ENCODE assay signal across 11 cellular contexts in the genomic region with DNA sequence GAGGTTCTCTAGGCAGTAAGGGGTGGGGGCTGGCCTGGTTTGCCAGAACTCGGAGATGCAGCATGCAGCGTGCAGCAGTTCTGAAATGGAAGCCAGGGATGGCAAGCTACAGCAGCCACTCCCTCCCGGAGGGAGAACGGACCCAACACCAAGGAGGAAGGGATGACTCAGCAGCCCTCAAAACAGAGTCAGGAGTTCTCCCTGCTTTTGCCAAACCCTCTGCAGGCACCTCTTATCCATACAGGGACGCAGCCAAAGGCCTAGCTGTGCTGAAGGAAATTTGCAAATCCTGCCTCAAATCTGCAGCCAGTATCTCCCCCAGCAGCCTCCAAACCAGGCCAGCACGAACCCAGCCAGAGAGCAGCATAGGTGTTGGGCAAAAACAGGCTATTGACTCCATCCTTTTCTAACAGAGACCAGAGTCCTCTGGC. TPM values are rescaled to one million over a fixed set of nuclear protein-coding genes. Genes with fewer than 3 reads are reported as not detected.
DNase-seq lines count a peak whose midpoint lies in the region; ATAC-seq and TF ChIP-seq lines count a peak whose summit lies in the region.
"Had no signal": no experiment of that assay in that cellular context is flagged by ENCODE, and none has a peak within 500 bp of the region (broad histone marks: within the 10 kb centered on the region; RNA-seq: fewer than 3 reads in every experiment).

No MANE protein-coding gene starts in this region.

- 0 out of 2 replicates have a peak overlapping the region, but pooled peaks have one; percentile 34 for H2AFZ ChIP-seq in PC-3 (ENCODE audit: low read length)

- intact Hi-C loops in PC-3 (cut with micrococcal nuclease) (no loop called here), esophagus muscularis mucosa (cut with DNase I) (no loop called here)

- POLR2A ChIA-PET in PC-3 (lab: Charles Lee; ENCODE audit: unreplicated experiment) = no interaction called here

- 16% methylated on average over 6 of the region's 6 CpGs for WGBS in esophagus muscularis mucosa

- H4K20me1 ChIP-seq in PC-3 (ENCODE audit: low read length) = no peaks in the 10 kb centered on the region
- H4K20me1 ChIP-seq: BLaER1 treated with 17β-estradiol and CSF1 and Interleukin-3, amounts not matched to agents 10 nM and 100 nM had no signal

- H3K79me2 ChIP-seq in PC-3 (ENCODE audit: low read length) = no peaks in the 10 kb centered on the region

- no peaks in the 10 kb centered on the region for H3K36me3 ChIP-seq in PC-3 (ENCODE audit: low read depth, low read length)
- H3K36me3 ChIP-seq in esophagus muscularis mucosa = no peaks in the 10 kb centered on the region
- H3K36me3 ChIP-seq in muscle layer of duodenum (ENCODE audit: control insufficient read depth in 1 of 2, insufficient read depth in 2 of 2, low read length in 2 of 2) = no peaks in the 10 kb centered on the region
- no peaks in the 10 kb centered on the region for H3K36me3 ChIP-seq in WERI-Rb-1
- H3K36me3 ChIP-seq: BLaER1 treated with 17β-estradiol and CSF1 and Interleukin-3, amounts not matched to agents 10 nM and 100 nM had no signal

- no peaks in the 10 kb centered on the region for H3F3A ChIP-seq in PC-3 (ENCODE audit: low read length, unreplicated experiment)

- H3K27me3 ChIP-seq in PC-3 (ENCODE audit: low read length) = no peaks in the 10 kb centered on the region
- H3K27me3 ChIP-seq in esophagus muscularis mucosa = no peaks in the 10 kb centered on the region
- H3K27me3 ChIP-seq in muscle layer of duodenum (ENCODE audit: low read depth, low read length) = no peaks in the 10 kb centered on the region
- H3K27me3 ChIP-seq in WERI-Rb-1 (ENCODE audit: insufficient read depth, low read depth, severe bottlenecking) = peaks cover 14% of the 10 kb centered on the region
- H3K27me3 ChIP-seq: BLaER1 treated with 17β-estradiol and CSF1 and Interleukin-3, amounts not matched to agents 10 nM and 100 nM had no signal

- no TSS peak for BruUV-seq in PC-3 (replicated peaks; lab: Mats Ljungman, UMichigan)

- ATAC-seq in PC-3 = no peak
- no peak for ATAC-seq in HG03045 (IDR thresholded peaks at IDR 0.05; ENCODE audit: unreplicated experiment)
- no peak for ATAC-seq in HG03432 (IDR thresholded peaks at IDR 0.05; ENCODE audit: unreplicated experiment)

- CTCF ChIA-PET in PC-3 (lab: Charles Lee) = no interaction called here

- peaks cover 36% of the 10 kb centered on the region for H3K4me1 ChIP-seq in PC-3 (ENCODE audit: insufficient read depth, low read length)
- H3K4me1 ChIP-seq in esophagus muscularis mucosa = peaks cover 40 to 54% (median 46%) of the 10 kb centered on the region in 4 donors
- peaks cover 6% of the 10 kb centered on the region in 2 donors for H3K4me1 ChIP-seq in muscle layer of duodenum (ENCODE audit: control insufficient read depth in 1 of 2, insufficient read depth in 2 of 2, low read length in 2 of 2)

- no peak for TF ChIP-seq POLR2A in esophagus muscularis mucosa (IDR thresholded peaks at IDR 0.05; ENCODE audit: low read depth)

- no peaks in the 10 kb centered on the region for H3K9me2 ChIP-seq in PC-3 (replicated peaks; ENCODE audit: low read length)

- H3K4me2 ChIP-seq in PC-3 (ENCODE audit: low read length) = no peak overlapping the region

- DNase-seq in A172 (ENCODE audit: low spot score) (peak; percentile 71), PC-3 (peak; percentile 48), esophagus muscularis mucosa (ENCODE audit: extremely low spot score) (no peak), WERI-Rb-1 (no peak), DMS53 (lab: John Stamatoyannopoulos, UW) (no peak)

- no peak overlapping the region for H3K4me3 ChIP-seq in PC-3 (ENCODE audit: low read length)
- no peak overlapping the region for H3K4me3 ChIP-seq in esophagus muscularis mucosa
- no peak overlapping the region for H3K4me3 ChIP-seq in muscle layer of duodenum (ENCODE audit: low read depth in 1 of 2, low read length in 2 of 2)
- no peak overlapping the region for H3K4me3 ChIP-seq in WERI-Rb-1 (ENCODE audit: low read depth, low read length)
- H3K4me3 ChIP-seq: BLaER1 treated with 17β-estradiol and CSF1 and Interleukin-3, amounts not matched to agents 10 nM and 100 nM had no signal

- H3K9me3 ChIP-seq in PC-3 (ENCODE audit: low read length) (no peaks in the 10 kb centered on the region), esophagus muscularis mucosa (no peaks in the 10 kb centered on the region), muscle layer of duodenum (ENCODE audit: control insufficient read depth in 1 of 2, low read length in 2 of 2) (no peaks in the 10 kb centered on the region), WERI-Rb-1 (ENCODE audit: severe bottlenecking) (no peaks in the 10 kb centered on the region)
- H3K9me3 ChIP-seq: BLaER1 treated with 17β-estradiol and CSF1 and Interleukin-3, amounts not matched to agents 10 nM and 100 nM had no signal

- peak overlapping the region; percentile 53 for H3K27ac ChIP-seq in PC-3 (ENCODE audit: low read length)
- H3K27ac ChIP-seq in esophagus muscularis mucosa (replicated peaks in 1 of 4) = peak overlapping the region; percentile 62 to 79 (median 74)
- peak overlapping the region; percentile 60 for H3K27ac ChIP-seq in muscle layer of duodenum (ENCODE audit: low read length)
- no peak overlapping the region for H3K27ac ChIP-seq in WERI-Rb-1
- H3K27ac ChIP-seq: BLaER1 treated with 17β-estradiol and CSF1 and Interleukin-3, amounts not matched to agents 10 nM and 100 nM had no signal

- no peak for TF ChIP-seq EP300 in esophagus muscularis mucosa (IDR thresholded peaks at IDR 0.05)

- H3K9ac ChIP-seq in PC-3 (ENCODE audit: low read length) = no peak overlapping the region
- H3K9ac ChIP-seq: BLaER1 treated with 17β-estradiol and CSF1 and Interleukin-3, amounts not matched to agents 10 nM and 100 nM had no signal

- no peak for TF ChIP-seq CTCF in PC-3 (conservative IDR thresholded peaks at IDR 0.05; ENCODE audit: low read depth, low read length)
- TF ChIP-seq CTCF in esophagus muscularis mucosa (IDR thresholded peaks at IDR 0.05) = no peak
- no peak for TF ChIP-seq CTCF in WERI-Rb-1 (IDR thresholded peaks at IDR 0.05; ENCODE audit: low read depth, low read length)

RNA-seq across cellular contexts. Expression of a gene that starts 10.2 kb away (rescaled TPM):
- total RNA-seq in A172 (2014; rRNA removed; shearing (Covaris generic)) = not detected in 2 replicates
- total RNA-seq in PC-3 (2014; rRNA removed) (not detected in 2 replicates), esophagus muscularis mucosa (100 to 1,000 TPM in 3 of 4 donors, 10 to 100 TPM in 1; 71.8 to 284 (median 255) TPM)
- total RNA-seq: T-helper 1 cell treated with Interleukin-12 subunit alpha and Interleukin-12 subunit beta and Interleukin-4 antibody, amounts not matched to agents 30 ng/mL and 1 ng/mL, for 36 hours had no signal

RNA-seq across cellular contexts. Expression of a gene that starts 20.8 kb away (rescaled TPM):
- 0.36 TPM in 1 of 2 replicates, not detected in the other for total RNA-seq in A172 (2014; rRNA removed; shearing (Covaris generic))
- total RNA-seq in PC-3 (2014; rRNA removed) (not detected in 2 replicates), esophagus muscularis mucosa (1 to 10 TPM; 2.1 to 5.1 (median 3.7) TPM)
- total RNA-seq: T-helper 1 cell treated with Interleukin-12 subunit alpha and Interleukin-12 subunit beta and Interleukin-4 antibody, amounts not matched to agents 30 ng/mL and 1 ng/mL, for 36 hours had no signal

RNA-seq across cellular contexts. Expression of a gene that starts 40.7 kb away (rescaled TPM):
- total RNA-seq in A172 (2014; rRNA removed; shearing (Covaris generic)) = not detected in 2 replicates
- total RNA-seq in PC-3 (2014; rRNA removed) (not detected in 2 replicates), esophagus muscularis mucosa (not detected)
- total RNA-seq: glomerular endothelial cell; T-helper 1 cell treated with Interleukin-12 subunit alpha and Interleukin-12 subunit beta and Interleukin-4 antibody, amounts not matched to agents 30 ng/mL and 1 ng/mL, for 36 hours had no signal

Comparison
In these comparisons a context has a peak if more than half of its experiments do, and no peak if none do; other contexts are left out.
1. DNase-seq: peak in A172 (single experiment) and PC-3 (single experiment); none in esophagus muscularis mucosa (single experiment), WERI-Rb-1 (single experiment) and DMS53 (single experiment).
2. RNA of a gene that starts 10.2 kb away (total RNA-seq): 71.8 to 284 TPM in esophagus muscularis mucosa; not detected in A172 and not detected in PC-3; every median in the first group is over 10 times any median in the second.